In the genomic region with DNA sequence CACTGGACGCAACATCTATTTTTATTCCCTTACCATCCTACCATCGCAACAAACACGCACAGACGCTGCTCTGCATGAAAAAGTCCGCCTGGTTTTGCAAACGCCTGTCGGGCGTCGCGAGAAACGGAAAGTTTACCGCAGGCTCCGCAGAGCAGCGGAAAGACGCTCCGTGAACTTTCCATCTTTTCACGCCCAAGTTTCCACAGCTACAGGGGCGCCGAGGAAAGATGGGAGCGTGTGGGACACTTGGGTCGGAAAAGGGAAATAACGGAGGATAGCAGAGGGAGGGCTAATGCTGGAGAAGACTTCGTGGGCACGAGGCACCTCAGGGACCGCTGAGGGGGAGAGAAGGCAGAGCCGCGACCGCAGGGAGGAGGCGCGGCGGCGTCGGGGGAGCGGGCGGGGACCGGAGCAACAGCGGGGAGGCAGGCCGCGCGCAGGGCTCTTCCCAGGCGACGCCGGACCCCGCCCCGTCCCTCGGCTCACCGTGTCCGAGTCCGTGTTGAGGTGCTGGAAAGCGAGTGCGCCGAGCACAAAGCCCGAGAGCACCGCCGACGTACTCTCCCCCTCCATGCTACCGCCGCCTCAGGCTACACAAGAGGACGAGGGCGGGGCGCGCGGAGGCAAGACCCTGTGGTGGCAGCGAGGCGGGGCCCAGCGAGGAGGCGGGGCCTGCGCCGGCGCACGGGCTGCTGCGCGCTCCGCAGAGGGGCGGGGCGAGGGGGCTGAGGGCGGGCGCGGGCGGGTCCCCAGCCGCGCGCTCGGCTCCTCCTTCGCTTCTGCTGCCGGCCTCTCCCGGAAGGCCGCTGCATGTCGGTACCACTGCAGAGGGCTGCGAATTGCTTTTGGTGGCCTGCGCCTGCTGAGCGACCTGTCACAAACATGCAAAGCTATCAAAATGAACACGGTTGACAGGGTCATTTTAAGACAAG, we compare ENCODE assay signal across 1 cellular context.
TF ChIP-seq lines count a peak whose summit lies in the region.

TSS of gene ABRAXAS1 (minus strand) at position 601 of the 932 bp plus-strand sequence. CDS start at position 573, 28 bp downstream.

TF ChIP-seq in GM23338, 12 proteins besides CTCF, POLR2A, EP300 and RAD21:
- no peak for TF ChIP-seq ZNF462 (CRISPR knock-in tag; IDR thresholded peaks at IDR 0.05)
- no peak for TF ChIP-seq JUNB (IDR thresholded peaks at IDR 0.05; ENCODE audit: unreplicated experiment)
- no peak for TF ChIP-seq STAT1 (IDR thresholded peaks at IDR 0.05; ENCODE audit: unreplicated experiment)
- TF ChIP-seq ZNF114 (CRISPR knock-in tag; IDR thresholded peaks at IDR 0.05) = no peak
- TF ChIP-seq POLR2AphosphoS5 (IDR thresholded peaks at IDR 0.05; ENCODE audit: low read depth) = peak; percentile 92
